In genomic region chr3:33146791-33147445, GRCh38 we compare ENCODE assay signal across 9 cellular contexts. TPM values are rescaled to one million over a fixed set of nuclear protein-coding genes. Genes with fewer than 3 reads are reported as not detected.
DNase-seq lines count a peak whose midpoint lies in the region; FAIRE-seq and TF ChIP-seq lines count a peak whose summit lies in the region.
"Had no signal": no experiment of that assay in that cellular context is flagged by ENCODE, and none has a peak within 500 bp of the region (broad histone marks: within the 10 kb centered on the region; RNA-seq: fewer than 3 reads in every experiment).

No MANE protein-coding gene starts in this region.

- no peak for FAIRE-seq in GM12891 (lab: Jason Lieb, UNC)

- H3K27ac ChIP-seq in dorsolateral prefrontal cortex: peak overlapping the region; percentile 58 to 98 (median 91)

- peak; percentile 8 for DNase-seq in G401 (ENCODE audit: low spot score)
- DNase-seq in OCI-M1 (lab: John Stamatoyannopoulos, UW): peak; percentile 51
- peak in 4 of 10 donors; percentile 27 to 68 (median 52) for DNase-seq in dorsolateral prefrontal cortex
- DNase-seq in nucleus accumbens (lab: John Stamatoyannopoulos, UW): peak in 45 of 56 donors; percentile 5 to 85 (median 63)
- no peak for DNase-seq in GM12891 (ENCODE audit: insufficient read length, low spot score)
- no peak for DNase-seq in CD1c-positive myeloid dendritic cell (ENCODE audit: extremely low spot score)
- DNase-seq in activated CD4-positive, CD25-positive, alpha-beta regulatory T cell treated with anti-CD3 and anti-CD28 coated beads, Interleukin-2, amount 50 U/mL, for 72 hours: no peak
- no peak for DNase-seq in NK-92 (lab: John Stamatoyannopoulos, UW; ENCODE audit: unreplicated experiment)
- DNase-seq: activated CD4-positive, alpha-beta T cell treated with anti-CD3 and anti-CD28 coated beads, Interleukin-2, amount 50 U/mL, for 48 hours had no signal

- in situ Hi-C loops in G401 (cut with HindIII; ENCODE audit: low sequenced_read_pairs): no loop called here

- H3K27me3 ChIP-seq in dorsolateral prefrontal cortex: no peaks in the 10 kb centered on the region

- TF ChIP-seq POLR2A in GM12891 (IDR thresholded peaks at IDR 0.05; ENCODE audit: low read depth, low read length): no peak

- TF ChIP-seq CTCF in dorsolateral prefrontal cortex (IDR thresholded peaks at IDR 0.05 in 54 of 56, conservative IDR thresholded peaks at IDR 0.05 in 2 of 56; ENCODE audit: low read depth in 1 of 56, partially characterized antibody in 56 of 56): peak in 29 of 56 donors; percentile 2 to 48 (median 31)

- H3K4me3 ChIP-seq in dorsolateral prefrontal cortex: peak overlapping the region in 8 of 59 donors; percentile 1 to 45 (median 20)

- intact Hi-C loops in dorsolateral prefrontal cortex (cut with DNase I): loop anchor here in 1 of 2 donors (10.0 kb wide), 1 partner anchor 648 kb away; the partner anchor contains the start of gene PDCD6IP

TF ChIP-seq in GM12891, 5 proteins besides CTCF, POLR2A, EP300 and RAD21:
- no peak for TF ChIP-seq PAX5 (IDR thresholded peaks at IDR 0.05; ENCODE audit: insufficient read depth, low read length, severe bottlenecking)
- no peak for TF ChIP-seq TAF1 (IDR thresholded peaks at IDR 0.05; ENCODE audit: low read depth, low read length)
- TF ChIP-seq POU2F2 (IDR thresholded peaks at IDR 0.05; ENCODE audit: low read depth, low read length): no peak
- TF ChIP-seq SPI1 (IDR thresholded peaks at IDR 0.05; ENCODE audit: low read depth, low read length): no peak
- no peak for TF ChIP-seq POLR2AphosphoS5 (IDR thresholded peaks at IDR 0.05; ENCODE audit: low read depth, low read length)

RNA-seq across cellular contexts. Expression of gene CRTAP, which starts 33.1 kb away (rescaled TPM):
- 280 and 316 TPM in 2 replicates for total RNA-seq in G401 (2014; rRNA removed; shearing (Covaris generic))
- 100 to 1,000 TPM in 8 of 120 experiments, 10 to 100 TPM in 112; 49.8 to 139 (median 75.7) TPM for total RNA-seq in dorsolateral prefrontal cortex
- polyA plus RNA-seq in GM12891 (2012; ENCODE audit: low read depth, missing spikeins): 8.4 TPM

RNA-seq across cellular contexts. Expression of gene GLB1, which starts 50.0 kb away (rescaled TPM):
- 61.5 and 95.3 TPM in 2 replicates for total RNA-seq in G401 (2014; rRNA removed; shearing (Covaris generic))
- total RNA-seq in dorsolateral prefrontal cortex: 10 to 100 TPM; 26.4 to 84.6 (median 51.8) TPM
- 19.7 TPM for polyA plus RNA-seq in GM12891 (2012; ENCODE audit: low read depth, missing spikeins)

RNA-seq across cellular contexts. Expression of gene TMPPE, which starts 50.0 kb away (rescaled TPM):
- 1.4 and 2.3 TPM in 2 replicates for total RNA-seq in G401 (2014; rRNA removed; shearing (Covaris generic))
- 10 to 100 TPM in 116 of 120 experiments, 1 to 10 TPM in 4; 7.4 to 19.4 (median 13.6) TPM for total RNA-seq in dorsolateral prefrontal cortex
- polyA plus RNA-seq in GM12891 (2012; ENCODE audit: low read depth, missing spikeins): 0.74 TPM

Comparison
In these comparisons a context has a peak if more than half of its experiments do, and no peak if none do; other contexts are left out.
1. DNase-seq: peak in G401 (single experiment), OCI-M1 (single experiment) and nucleus accumbens (45 of 56); none in GM12891 (single experiment), CD1c-positive myeloid dendritic cell (single experiment), activated CD4-positive, CD25-positive, alpha-beta regulatory T cell treated with anti-CD3 and anti-CD28 coated beads, Interleukin-2, amount 50 U/mL, for 72 hours (single experiment) and NK-92 (single experiment).